1 cellular context compared by ENCODE assay signal in genomic region chr16:29986231-29986630, GRCh38.
TF ChIP-seq lines count a peak whose summit lies in the region.

No MANE protein-coding gene starts in this region.

TF ChIP-seq in IMR-90, 13 proteins besides CTCF, POLR2A, EP300 and RAD21:
- TF ChIP-seq ELK1 (IDR thresholded peaks at IDR 0.05; ENCODE audit: borderline replicate concordance, low read depth, low read length) (no peak), NFE2L2 (IDR thresholded peaks at IDR 0.05; ENCODE audit: low read depth, low read length) (no peak)
